Comparison of ENCODE assay signal across 8 cellular contexts in genomic region chr17:38797828-38798227, GRCh38. TPM values are rescaled to one million over a fixed set of nuclear protein-coding genes. Genes with fewer than 3 reads are reported as not detected.
DNase-seq lines count a peak whose midpoint lies in the region; ATAC-seq and TF ChIP-seq lines count a peak whose summit lies in the region.

No MANE protein-coding gene starts in this region.

- H2BK15ac ChIP-seq in IMR-90 (ENCODE audit: low read depth, low read length) = no peak overlapping the region

- intact Hi-C loops in IMR-90 (cut with micrococcal nuclease) = loop anchor here (5.0 kb wide), 1 partner anchor 444 kb away; no protein-coding TSS in a partner anchor

- no peak overlapping the region for H2BK20ac ChIP-seq in IMR-90 (ENCODE audit: low read depth, low read length)

- H3K4me1 ChIP-seq in ACC112 (ENCODE audit: control insufficient read depth, insufficient read depth, low read length, unreplicated experiment) (peaks cover 20% of the 10 kb centered on the region), IMR-90 (ENCODE audit: control insufficient read depth, insufficient read depth, low read length) (peaks cover 13% of the 10 kb centered on the region), mucosa of stomach (ENCODE audit: control insufficient read depth, insufficient read depth, low read length) (peaks cover 16% of the 10 kb centered on the region)

- peak overlapping the region; percentile 59 for H3K14ac ChIP-seq in IMR-90 (replicated peaks; ENCODE audit: low read depth, low read length)

- TF ChIP-seq CTCF in IMR-90 (conservative IDR thresholded peaks at IDR 0.05; ENCODE audit: low read depth, low read length) (no peak), cardiac fibroblast (IDR thresholded peaks at IDR 0.05; ENCODE audit: low read depth, low read length) (no peak)

- H3K9me3 ChIP-seq in IMR-90 (ENCODE audit: control insufficient read depth, insufficient read depth, low read length) (no peaks in the 10 kb centered on the region), mucosa of stomach (ENCODE audit: control insufficient read depth, low read length) (no peaks in the 10 kb centered on the region)

- DNase-seq in IMR-90 (peak; percentile 18), cardiac fibroblast (ENCODE audit: low read depth in 2 of 2) (peak in 1 of 2 donors; percentile 15), NCI-H82 treated with DMSO at 0.1 percent for 48 hours (lab: John Stamatoyannopoulos, UW; ENCODE audit: unreplicated experiment) (no peak), SKM-1 treated with dmso at 0.1 percent for 144 hours (lab: John Stamatoyannopoulos, UW; ENCODE audit: unreplicated experiment) (no peak), 8988T (no peak)

- H3K4me2 ChIP-seq in IMR-90 (ENCODE audit: low read depth, low read length) = peak overlapping the region; percentile 98

- no peak for TF ChIP-seq RAD21 in IMR-90 (IDR thresholded peaks at IDR 0.05; ENCODE audit: low read length)

- BruUV-seq in IMR-90 (replicated peaks; lab: Mats Ljungman, UMichigan) = no TSS peak

- H2AK5ac ChIP-seq in IMR-90 (ENCODE audit: low read depth, low read length) = peak overlapping the region; percentile 57

- H3K4me3 ChIP-seq in ACC112 (ENCODE audit: low read depth, low read length) (peak overlapping the region; percentile 86), IMR-90 (ENCODE audit: insufficient read depth, low read depth, low read length) (peak overlapping the region; percentile 61; the same call in 1 of the 2 replicates), cardiac fibroblast (replicated peaks in 1 of 2; ENCODE audit: low read depth in 2 of 2, low read length in 2 of 2) (peak overlapping the region; percentile 80 to 89), mucosa of stomach (ENCODE audit: low read length) (no peak overlapping the region)

- in situ Hi-C loops in IMR-90 (cut with MboI; ENCODE audit: low sequenced_read_pairs) = no loop called here

- no peak overlapping the region for H2BK120ac ChIP-seq in IMR-90 (ENCODE audit: low read depth, low read length)

- no peak overlapping the region for H3K18ac ChIP-seq in IMR-90 (ENCODE audit: low read depth, low read length)

- H2AK9ac ChIP-seq in IMR-90 (replicated peaks; ENCODE audit: low read depth, low read length, poor library complexity) = peak overlapping the region; percentile 65

- no peak overlapping the region for H4K5ac ChIP-seq in IMR-90 (ENCODE audit: low read depth, low read length)

- TF ChIP-seq POLR2A in IMR-90 (IDR thresholded peaks at IDR 0.05; ENCODE audit: low read depth, low read length) = no peak

- peak overlapping the region; percentile 92 for H3K23ac ChIP-seq in IMR-90 (ENCODE audit: low read depth, low read length)

- dilution Hi-C loops in IMR-90 (cut with HindIII; ENCODE audit: low sequenced_read_pairs, unreplicated experiment) = no loop called here

- H3K9ac ChIP-seq in IMR-90 (ENCODE audit: low read depth, low read length) = peak overlapping the region; percentile 69
- peak overlapping the region; percentile 68 for H3K9ac ChIP-seq in mucosa of stomach (ENCODE audit: low read length)

- peaks cover 11 to 53% of the 10 kb centered on the region in 2 experiments; a peak in 3 of 4 replicates for H3K79me1 ChIP-seq in IMR-90 (ENCODE audit: low read depth in 1 of 2, low read length in 2 of 2)

- H4K91ac ChIP-seq in IMR-90 (ENCODE audit: insufficient read depth, low read depth, low read length) = no peak overlapping the region

- no peak overlapping the region for H4K8ac ChIP-seq in IMR-90 (ENCODE audit: low read depth in 2 of 2, low read length in 2 of 2)

- peak overlapping the region; percentile 81; the same call in 1 of the 2 replicates for H3K4ac ChIP-seq in IMR-90 (ENCODE audit: low read depth, low read length)

- peak overlapping the region; percentile 35; the same call in 1 of the 2 replicates for H3K56ac ChIP-seq in IMR-90 (ENCODE audit: extremely low read depth, insufficient read depth, low read length)

- H2AFZ ChIP-seq in ACC112 (ENCODE audit: low read length, unreplicated experiment) (no peak overlapping the region), IMR-90 (replicated peaks; ENCODE audit: low read length, poor library complexity) (no peak overlapping the region)

- no peak overlapping the region for H3K27ac ChIP-seq in ACC112 (ENCODE audit: low read depth, low read length)
- H3K27ac ChIP-seq in IMR-90 (ENCODE audit: insufficient read depth, low read length) = peak overlapping the region; percentile 30; the same call in 1 of the 2 replicates

- H3K36me3 ChIP-seq in ACC112 (ENCODE audit: insufficient read depth, low read length) (no peaks in the 10 kb centered on the region; the same call in 1 of the 2 replicates), IMR-90 (ENCODE audit: control insufficient read depth, insufficient read depth, low read length) (peaks cover 21% of the 10 kb centered on the region), mucosa of stomach (ENCODE audit: control insufficient read depth, insufficient read depth, low read length) (peaks cover 6% of the 10 kb centered on the region)

- no peak for ATAC-seq in IMR-90 (ENCODE audit: low read depth)
- no peak for ATAC-seq in HG02884 (IDR thresholded peaks at IDR 0.05; ENCODE audit: unreplicated experiment)

- H2BK5ac ChIP-seq in IMR-90 (ENCODE audit: low read depth, low read length, poor library complexity, severe bottlenecking) = peak overlapping the region; percentile 28

- H3K9me1 ChIP-seq in IMR-90 (ENCODE audit: insufficient read depth, low read length) = peaks cover 23% of the 10 kb centered on the region

- 90% methylated on average over 5 of the region's 6 CpGs; no CpG with 5 or more reads in 1 of the 2 experiments for WGBS in IMR-90 (ENCODE audit: extremely low coverage in 2 of 2, insufficient read length in 1 of 2), 2 experiments

- H3K27me3 ChIP-seq in ACC112 (ENCODE audit: insufficient read depth, low read length) (no peaks in the 10 kb centered on the region), IMR-90 (ENCODE audit: control insufficient read depth, insufficient read depth, low read length) (no peaks in the 10 kb centered on the region), mucosa of stomach (ENCODE audit: control insufficient read depth, insufficient read depth, low read length) (no peaks in the 10 kb centered on the region)

- POLR2A ChIA-PET in IMR-90 (lab: Charles Lee; ENCODE audit: unreplicated experiment) = no interaction called here

- peaks cover 36% of the 10 kb centered on the region for H4K20me1 ChIP-seq in IMR-90 (ENCODE audit: insufficient read depth, low read length)

- CTCF ChIA-PET in IMR-90 (lab: Yijun Ruan, JAX) = no interaction called here

- peaks cover 49% of the 10 kb centered on the region for H3K79me2 ChIP-seq in ACC112 (ENCODE audit: control insufficient read depth, insufficient read depth, low read length, unreplicated experiment)

TF ChIP-seq in IMR-90, 13 proteins besides CTCF, POLR2A, EP300 and RAD21:
- TF ChIP-seq RCOR1 (IDR thresholded peaks at IDR 0.05; ENCODE audit: insufficient replicate concordance, low read length) (no peak), USF2 (IDR thresholded peaks at IDR 0.05; ENCODE audit: low read depth, low read length) (no peak), BHLHE40 (IDR thresholded peaks at IDR 0.05; ENCODE audit: low read depth, low read length) (no peak), CEBPB (IDR thresholded peaks at IDR 0.05; ENCODE audit: low read depth, low read length) (no peak)

RNA-seq across cellular contexts. Expression of gene PIP4K2B, which starts 1.5 kb away (rescaled TPM):
- total RNA-seq in IMR-90 (2012; rRNA removed) = 40.0 and 40.8 TPM in 2 replicates
- 29.3 and 40.2 TPM in 2 replicates for polyA plus RNA-seq in IMR-90 (2012; rRNA removed)
- 16.4 and 26.3 TPM in 2 replicates for polyA plus RNA-seq in IMR-90 (2012; cell fraction: cytosol; rRNA removed)
- polyA plus RNA-seq in IMR-90 (2012; cell fraction: nucleus; rRNA removed; ENCODE audit: low replicate concordance) = 48.3 and 65.0 TPM in 2 replicates

RNA-seq across cellular contexts. Expression of gene CWC25, which starts 27.3 kb away (rescaled TPM):
- 9.1 and 9.7 TPM in 2 replicates for total RNA-seq in IMR-90 (2012; rRNA removed)
- 14.9 and 16.1 TPM in 2 replicates for polyA plus RNA-seq in IMR-90 (2012; rRNA removed)
- 3.5 and 6.3 TPM in 2 replicates for polyA plus RNA-seq in IMR-90 (2012; cell fraction: cytosol; rRNA removed)
- polyA plus RNA-seq in IMR-90 (2012; cell fraction: nucleus; rRNA removed; ENCODE audit: low replicate concordance) = 23.8 and 64.0 TPM in 2 replicates

RNA-seq across cellular contexts. Expression of gene PSMB3, which starts 45.3 kb away (rescaled TPM):
- total RNA-seq in IMR-90 (2012; rRNA removed) = 510 and 828 TPM in 2 replicates
- polyA plus RNA-seq in IMR-90 (2012; rRNA removed) = 480 and 525 TPM in 2 replicates
- polyA plus RNA-seq in IMR-90 (2012; cell fraction: cytosol; rRNA removed) = 600 and 763 TPM in 2 replicates
- polyA plus RNA-seq in IMR-90 (2012; cell fraction: nucleus; rRNA removed; ENCODE audit: low replicate concordance) = 201 and 228 TPM in 2 replicates

RNA-seq across cellular contexts. Expression of gene PCGF2, which starts 49.7 kb away (rescaled TPM):
- total RNA-seq in IMR-90 (2012; rRNA removed) = 1.1 and 1.4 TPM in 2 replicates
- polyA plus RNA-seq in IMR-90 (2012; rRNA removed) = 18.2 and 27.8 TPM in 2 replicates
- 17.3 and 39.2 TPM in 2 replicates for polyA plus RNA-seq in IMR-90 (2012; cell fraction: cytosol; rRNA removed)
- 30.3 and 77.5 TPM in 2 replicates for polyA plus RNA-seq in IMR-90 (2012; cell fraction: nucleus; rRNA removed; ENCODE audit: low replicate concordance)

RNA-seq across cellular contexts. Expression of gene RPL23, which starts 55.7 kb away (rescaled TPM):
- total RNA-seq in IMR-90 (2012; rRNA removed) = 1,170 and 2,401 TPM in 2 replicates
- polyA plus RNA-seq in IMR-90 (2012; rRNA removed) = 1,882 and 2,308 TPM in 2 replicates
- 437 and 806 TPM in 2 replicates for polyA plus RNA-seq in IMR-90 (2012; cell fraction: cytosol; rRNA removed)
- polyA plus RNA-seq in IMR-90 (2012; cell fraction: nucleus; rRNA removed; ENCODE audit: low replicate concordance) = 76.8 and 944 TPM in 2 replicates
